In genomic region chr3:12661375-12661774, GRCh38 we compare ENCODE assay signal across 7 cellular contexts. TPM values are rescaled to one million over a fixed set of nuclear protein-coding genes. Genes with fewer than 3 reads are reported as not detected.
DNase-seq lines count a peak whose midpoint lies in the region; ATAC-seq and TF ChIP-seq lines count a peak whose summit lies in the region.
"Not testable (repeated sequence)": the region's sequence is repeated elsewhere in the genome, so short reads cannot be mapped to it uniquely, and the experiment has no call there.

No MANE protein-coding gene starts in this region.

- H3K4me1 ChIP-seq in left ventricle myocardium inferior (peaks cover 82% of the 10 kb centered on the region), skeletal muscle tissue (ENCODE audit: control insufficient read depth in 3 of 3, insufficient read depth in 3 of 3, low read length in 3 of 3) (peaks cover 26 to 44% (median 30%) of the 10 kb centered on the region in 3 donors)

- peak overlapping the region in 2 of 3 donors; percentile 8 to 14 for H3K9ac ChIP-seq in skeletal muscle tissue (ENCODE audit: low read depth in 1 of 3, low read length in 3 of 3)

- TF ChIP-seq POLR2A in NB4 (IDR thresholded peaks at IDR 0.05; ENCODE audit: extremely low read depth, insufficient read length): not testable (repeated sequence)

- peak overlapping the region; percentile 39 for H3K4me3 Mint-ChIP-seq in activated T-cell treated with anti-CD3 and anti-CD28 coated beads, Interleukin-2, amount 50 U/mL, for 24 hours
- peak overlapping the region; percentile 25 for H3K4me3 Mint-ChIP-seq in central memory CD8-positive, alpha-beta T cell
- peak overlapping the region; percentile 61 to 68 (median 62) for H3K4me3 Mint-ChIP-seq in nephron

- peaks cover 56% of the 10 kb centered on the region for H3K4me1 Mint-ChIP-seq in activated T-cell treated with anti-CD3 and anti-CD28 coated beads, Interleukin-2, amount 50 U/mL, for 24 hours (ENCODE audit: low read depth)
- H3K4me1 Mint-ChIP-seq in central memory CD8-positive, alpha-beta T cell: peaks cover 51% of the 10 kb centered on the region
- peaks cover 45% of the 10 kb centered on the region for H3K4me1 Mint-ChIP-seq in nephron

- not testable (repeated sequence) for H3K9me3 ChIP-seq in left ventricle myocardium inferior (replicated peaks); skeletal muscle tissue (ENCODE audit: control insufficient read depth in 3 of 3, low read length in 3 of 3)

- not testable (repeated sequence) for H3K27me3 ChIP-seq in GM06990 (replicated peaks; ENCODE audit: control insufficient read depth, insufficient read depth, low read length); left ventricle myocardium inferior (ENCODE audit: low read depth); skeletal muscle tissue (ENCODE audit: control insufficient read depth in 3 of 3, insufficient read depth in 3 of 3, low read length in 3 of 3)

- intact Hi-C loops in left ventricle myocardium inferior (cut with micrococcal nuclease): not testable (repeated sequence)

- not testable (repeated sequence) for H3K27ac Mint-ChIP-seq in activated T-cell treated with anti-CD3 and anti-CD28 coated beads, Interleukin-2, amount 50 U/mL, for 24 hours; central memory CD8-positive, alpha-beta T cell (ENCODE audit: low read depth)
- H3K27ac Mint-ChIP-seq in nephron: peak overlapping the region in 1 of 3 experiments; percentile 23

- not testable (repeated sequence) for DNase-seq in GM06990 (ENCODE audit: extremely low read depth, insufficient read length); NB4 (ENCODE audit: low read depth); activated T-cell treated with anti-CD3 and anti-CD28 coated beads, Interleukin-2, amount 50 U/mL, for 24 hours; central memory CD8-positive, alpha-beta T cell (ENCODE audit: low spot score in 2 of 2); left ventricle myocardium inferior

- not testable (repeated sequence) for ATAC-seq in central memory CD8-positive, alpha-beta T cell (replicated peaks; ENCODE audit: extremely low read depth, poor library complexity, severe bottlenecking)

- H3K36me3 ChIP-seq in GM06990 (ENCODE audit: control insufficient read depth, insufficient read depth, low read length); left ventricle myocardium inferior; skeletal muscle tissue (ENCODE audit: control insufficient read depth in 3 of 3, insufficient read depth in 3 of 3, low read length in 3 of 3): not testable (repeated sequence)

- TF ChIP-seq CTCF in GM06990 (IDR thresholded peaks at IDR 0.05; ENCODE audit: insufficient read depth, low read length, poor library complexity, severe bottlenecking); NB4 (IDR thresholded peaks at IDR 0.05; ENCODE audit: low read depth, low read length); left ventricle myocardium inferior (IDR thresholded peaks at IDR 0.05; ENCODE audit: borderline replicate concordance); nephron (IDR thresholded peaks at IDR 0.05; ENCODE audit: unreplicated experiment in 3 of 3): not testable (repeated sequence)

- not testable (repeated sequence) for H3K9me3 Mint-ChIP-seq in activated T-cell treated with anti-CD3 and anti-CD28 coated beads, Interleukin-2, amount 50 U/mL, for 24 hours; central memory CD8-positive, alpha-beta T cell; nephron

- H3K36me3 Mint-ChIP-seq in activated T-cell treated with anti-CD3 and anti-CD28 coated beads, Interleukin-2, amount 50 U/mL, for 24 hours (ENCODE audit: low read depth): peaks cover 39% of the 10 kb centered on the region
- peaks cover 18% of the 10 kb centered on the region for H3K36me3 Mint-ChIP-seq in central memory CD8-positive, alpha-beta T cell (ENCODE audit: insufficient read depth)
- H3K36me3 Mint-ChIP-seq in nephron (ENCODE audit: low read depth): not testable (repeated sequence)

- H3K27me3 Mint-ChIP-seq in activated T-cell treated with anti-CD3 and anti-CD28 coated beads, Interleukin-2, amount 50 U/mL, for 24 hours; central memory CD8-positive, alpha-beta T cell; nephron (ENCODE audit: low read depth): not testable (repeated sequence)

- H3K4me3 ChIP-seq in GM06990 (replicated peaks; ENCODE audit: low read depth, low read length) (peak overlapping the region; percentile 46), NB4 (ENCODE audit: low read depth, low read length) (peak overlapping the region; percentile 96), left ventricle myocardium inferior (peak overlapping the region; percentile 85)
- not testable (repeated sequence) for H3K4me3 ChIP-seq in skeletal muscle tissue (ENCODE audit: low read length in 3 of 3)

- H3K27ac ChIP-seq in left ventricle myocardium inferior (replicated peaks): peak overlapping the region; percentile 98
- H3K27ac ChIP-seq in skeletal muscle tissue (ENCODE audit: low read depth, low read length): not testable (repeated sequence)

RNA-seq across cellular contexts. Expression of gene RAF1, which starts 2.5 kb away (rescaled TPM):
- total RNA-seq in left ventricle myocardium inferior: 137 TPM
- total RNA-seq in skeletal muscle tissue: 131 TPM
